Comparison of ENCODE assay signal across 12 cellular contexts in the genomic region with DNA sequence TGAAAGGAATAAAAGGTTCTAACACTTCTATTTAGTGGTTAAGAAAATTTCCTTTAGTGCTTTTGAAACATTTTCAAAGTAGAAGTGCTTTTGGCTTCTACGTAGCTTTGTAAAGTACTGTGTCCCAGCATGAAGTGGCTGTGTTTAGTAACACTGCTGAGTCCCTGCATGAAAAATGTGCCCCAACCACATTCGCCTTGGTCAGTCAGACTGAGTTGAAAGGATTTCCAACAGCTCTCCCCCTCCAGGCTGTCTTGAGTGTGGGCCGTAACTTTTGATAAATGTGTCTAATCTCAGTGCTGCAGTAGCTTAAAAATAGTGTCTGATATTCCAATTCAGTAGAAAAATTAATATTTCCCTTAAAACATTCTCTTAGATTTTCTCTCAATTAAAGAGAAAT.
A peak's percentile ranks its signal among the peaks of the same experiment; 100 is the strongest.
DNase-seq lines count a peak whose midpoint lies in the region; ATAC-seq and TF ChIP-seq lines count a peak whose summit lies in the region.
"Had no signal": no experiment of that assay in that cellular context is flagged by ENCODE, and none has a peak within 500 bp of the region (broad histone marks: within the 10 kb centered on the region; RNA-seq: fewer than 3 reads in every experiment).

No MANE protein-coding gene starts in this region.

- ATAC-seq in RWPE2 (ENCODE audit: low read depth) = peak; percentile 94
- ATAC-seq in mucosa of descending colon = peak; percentile 23
- no peak for ATAC-seq in HG02938 (IDR thresholded peaks at IDR 0.05; ENCODE audit: unreplicated experiment)
- no peak for ATAC-seq in HG02610 (IDR thresholded peaks at IDR 0.05; ENCODE audit: unreplicated experiment)
- ATAC-seq in GM19467 (IDR thresholded peaks at IDR 0.05; ENCODE audit: unreplicated experiment) = no peak
- ATAC-seq: stimulated activated naive B cell treated with anti-CD40 and anti-IgM and Interleukin-4, amounts not matched to agents 10 μg/mL and 1 μg/mL and 100 μg/mL, for 72 hours had no signal

- H3K4me3 ChIP-seq in AG09309 (ENCODE audit: control insufficient read depth, low read depth, low read length) = no peak overlapping the region
- no peak overlapping the region for H3K4me3 ChIP-seq in RWPE2 (ENCODE audit: severe bottlenecking)
- no peak overlapping the region for H3K4me3 ChIP-seq in foreskin fibroblast (ENCODE audit: low read depth in 1 of 2, low read length in 2 of 2)
- H3K4me3 ChIP-seq in mucosa of descending colon = no peak overlapping the region

- no peaks in the 10 kb centered on the region for H3K27me3 ChIP-seq in RWPE2 (ENCODE audit: insufficient read depth, poor library complexity, severe bottlenecking)

- no peaks in the 10 kb centered on the region for H3K36me3 ChIP-seq in RWPE2 (ENCODE audit: low read depth)
- no peaks in the 10 kb centered on the region for H3K36me3 ChIP-seq in mucosa of descending colon (ENCODE audit: low read depth)

- no peaks in the 10 kb centered on the region for H3K9me3 ChIP-seq in RWPE2 (ENCODE audit: severe bottlenecking)
- H3K9me3 ChIP-seq in mucosa of descending colon = no peaks in the 10 kb centered on the region

- H3K27ac ChIP-seq in RWPE2 (ENCODE audit: poor library complexity, severe bottlenecking) = no peak overlapping the region

- DNase-seq in AG09309 (ENCODE audit: low read depth) (peak; percentile 51), RWPE2 (ENCODE audit: low spot score) (no peak), foreskin fibroblast (peak; percentile 79 to 87), mucosa of descending colon (no peak)
- no peak for DNase-seq in stimulated activated naive CD4-positive, alpha-beta T cell treated with Interleukin-2 at 50 U/mL for 16 hours (lab: John Stamatoyannopoulos, UW)
- DNase-seq: ACHN; GF-D8; NCI-H1436; stimulated activated naive B cell treated with anti-CD40 and anti-IgM and Interleukin-4, amounts not matched to agents 10 μg/mL and 1 μg/mL and 100 μg/mL, for 72 hours had no signal

- intact Hi-C loops in mucosa of descending colon (cut with DNase I, micrococcal nuclease) = no loop called here

- H3K4me1 ChIP-seq in RWPE2 (ENCODE audit: insufficient read depth, poor library complexity, severe bottlenecking) (peaks cover 8% of the 10 kb centered on the region), mucosa of descending colon (ENCODE audit: low read depth) (no peaks in the 10 kb centered on the region)

- peak; percentile 30 for TF ChIP-seq CTCF in AG09309 (IDR thresholded peaks at IDR 0.05; ENCODE audit: control insufficient read depth, insufficient read depth, low read depth, low read length, missing control alignments)
- no peak for TF ChIP-seq CTCF in RWPE2 (IDR thresholded peaks at IDR 0.05; ENCODE audit: poor library complexity, severe bottlenecking)
- TF ChIP-seq CTCF in foreskin fibroblast (IDR thresholded peaks at IDR 0.05; ENCODE audit: low read depth, low read length) = no peak
- TF ChIP-seq CTCF in mucosa of descending colon (IDR thresholded peaks at IDR 0.05) = no peak

Comparison
In these comparisons a context has a peak if more than half of its experiments do, and no peak if none do; other contexts are left out.
1. DNase-seq: peak in AG09309 (single experiment) and foreskin fibroblast (2 of 2); none in RWPE2 (single experiment), mucosa of descending colon (0 of 3) and stimulated activated naive CD4-positive, alpha-beta T cell treated with Interleukin-2 at 50 U/mL for 16 hours (single experiment).
2. ATAC-seq: peak in RWPE2 (single experiment) and mucosa of descending colon (single experiment); none in HG02938 (single experiment), HG02610 (single experiment) and GM19467 (single experiment).